ENCODE assay signal across 8 cellular contexts in the genomic region with DNA sequence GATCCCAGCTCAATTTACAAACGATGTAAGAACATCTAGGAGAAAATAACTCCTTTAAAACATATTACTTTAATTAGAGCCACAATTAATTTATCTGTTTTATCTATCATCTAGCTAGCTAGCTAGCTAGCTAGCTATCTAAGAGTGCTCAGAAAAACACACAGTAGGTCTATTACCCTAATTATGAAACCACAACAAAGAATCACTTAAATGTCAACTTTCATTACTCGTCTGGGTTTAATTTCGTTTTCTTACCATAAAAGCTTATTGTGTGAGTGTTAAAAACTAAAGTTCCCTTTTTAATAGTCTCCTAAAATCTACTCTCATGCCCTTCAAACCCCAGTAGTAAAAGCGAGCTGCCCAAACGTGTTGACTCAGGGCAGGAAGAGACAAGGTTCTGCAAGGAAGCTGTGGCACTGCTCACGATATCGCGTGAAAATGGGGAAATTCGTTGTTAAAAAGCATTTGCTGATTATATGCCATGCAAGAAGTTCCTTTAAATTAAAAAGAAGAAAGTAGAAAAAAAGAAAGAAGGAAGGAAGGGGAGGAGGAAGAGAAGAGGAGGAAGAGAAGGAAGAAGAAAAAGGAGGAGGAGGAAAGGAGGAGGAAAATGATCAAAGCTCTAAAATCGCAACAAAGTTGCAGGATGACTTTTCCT. TPM values are rescaled to one million over a fixed set of nuclear protein-coding genes. Genes with fewer than 3 reads are reported as not detected.
A peak's percentile ranks its signal among the peaks of the same experiment; 100 is the strongest.
DNase-seq lines count a peak whose midpoint lies in the region; ATAC-seq and TF ChIP-seq lines count a peak whose summit lies in the region.

No MANE protein-coding gene starts in this region.

- H3F3A ChIP-seq in SK-N-SH (replicated peaks; ENCODE audit: insufficient read depth) = no peaks in the 10 kb centered on the region

- H3K27ac ChIP-seq in BLaER1 treated with 17β-estradiol and CSF1 and Interleukin-3, amounts not matched to agents 10 nM and 100 nM = peak overlapping the region; percentile 62 to 98 (median 97); a peak in 21 of 22 replicates
- peak overlapping the region; percentile 93; the same call in 1 of the 2 replicates for H3K27ac ChIP-seq in HEK293 (ENCODE audit: extremely low read depth, low read depth, low read length)
- H3K27ac ChIP-seq in SK-N-SH (ENCODE audit: low read depth in 2 of 2, low read length in 1 of 2) = no peak overlapping the region
- H3K27ac ChIP-seq in lung (ENCODE audit: low read depth in 1 of 2, low read length in 1 of 2) = peak overlapping the region in 1 of 2 donors; percentile 84
- H3K27ac ChIP-seq in thoracic aorta = peak overlapping the region in 1 of 2 donors; percentile 49

- TF ChIP-seq POLR2A in GM18505 (IDR thresholded peaks at IDR 0.05; ENCODE audit: borderline replicate concordance, extremely low read depth, insufficient read depth, insufficient read length) = no peak

- CTCF ChIA-PET in HEK293 (lab: Yijun Ruan, JAX) (interaction anchor here (0.9 to 1.6 kb wide), 4 partner anchors 15 to 196 kb away, joined by 3 to 4 read pairs (median 3); no protein-coding TSS in a partner anchor), SK-N-SH (lab: Yijun Ruan, JAX) (interaction anchor here (0.7 to 1.9 kb wide), 2 partner anchors 125 to 224 kb away, joined by 3 to 6 read pairs; no protein-coding TSS in a partner anchor)

- DNase-seq in SK-N-SH (no peak), lung (ENCODE audit: low spot score) (no peak), thoracic aorta (ENCODE audit: low spot score) (no peak)
- no peak for DNase-seq in central memory CD8-positive, alpha-beta T cell (ENCODE audit: low spot score in 2 of 2)

- peaks cover 84 to 97% (median 94%) of the 10 kb centered on the region in 11 experiments for H3K27me3 ChIP-seq in BLaER1 treated with 17β-estradiol and CSF1 and Interleukin-3, amounts not matched to agents 10 nM and 100 nM
- H3K27me3 ChIP-seq in SK-N-SH (ENCODE audit: insufficient read depth) (peaks cover 35% of the 10 kb centered on the region), lung (ENCODE audit: control insufficient read depth, insufficient read depth) (no peaks in the 10 kb centered on the region), thoracic aorta (replicated peaks; ENCODE audit: insufficient read depth) (no peaks in the 10 kb centered on the region)

- POLR2A ChIA-PET in HEK293 (lab: Yijun Ruan, JAX) (no interaction called here), SK-N-SH (lab: Yijun Ruan, JAX) (interaction anchor here (0.6 kb wide), 1 partner anchor 180 kb away, joined by 3 read pairs; no protein-coding TSS in a partner anchor)

- no peak for TF ChIP-seq CTCF in HEK293 (tag by site-specific recombination; IDR thresholded peaks at IDR 0.05)
- no peak for TF ChIP-seq CTCF in SK-N-SH (IDR thresholded peaks at IDR 0.05)
- TF ChIP-seq CTCF in lung (IDR thresholded peaks at IDR 0.05; ENCODE audit: control extremely low read depth, extremely low read depth) = no peak
- TF ChIP-seq CTCF in thoracic aorta (IDR thresholded peaks at IDR 0.05) = no peak

- H3K4me2 ChIP-seq in BLaER1 treated with 17β-estradiol and CSF1 and Interleukin-3, amounts not matched to agents 10 nM and 100 nM = peak overlapping the region; percentile 69 to 85 (median 78); a peak in 21 of 22 replicates
- peak overlapping the region; percentile 60 for H3K4me2 ChIP-seq in SK-N-SH

- H3K9me2 ChIP-seq in SK-N-SH = no peaks in the 10 kb centered on the region

- no peaks in the 10 kb centered on the region for H3K9me3 Mint-ChIP-seq in central memory CD8-positive, alpha-beta T cell

- no peaks in the 10 kb centered on the region for H3K27me3 Mint-ChIP-seq in central memory CD8-positive, alpha-beta T cell

- H3K9ac ChIP-seq in BLaER1 treated with 17β-estradiol and CSF1 and Interleukin-3, amounts not matched to agents 10 nM and 100 nM = peak overlapping the region; percentile 79 to 99 (median 96)
- H3K9ac ChIP-seq in SK-N-SH = 0 out of 2 replicates have a peak overlapping the region, but pooled peaks have one; percentile 2

- no peaks in the 10 kb centered on the region for H3K79me2 ChIP-seq in SK-N-SH (ENCODE audit: insufficient read depth)

- H3K36me3 ChIP-seq in BLaER1 treated with 17β-estradiol and CSF1 and Interleukin-3, amounts not matched to agents 10 nM and 100 nM = no peaks in the 10 kb centered on the region; a peak in 3 of 22 replicates
- H3K36me3 ChIP-seq in HEK293 (ENCODE audit: control insufficient read depth in 2 of 2, insufficient read depth in 1 of 2, low read length in 2 of 2) = no peaks in the 10 kb centered on the region
- H3K36me3 ChIP-seq in SK-N-SH (replicated peaks in 1 of 2; ENCODE audit: control insufficient read depth in 1 of 2, insufficient read depth in 2 of 2, low read length in 1 of 2) = no peaks in the 10 kb centered on the region
- no peaks in the 10 kb centered on the region for H3K36me3 ChIP-seq in lung (ENCODE audit: control insufficient read depth in 2 of 2, insufficient read depth in 2 of 2, low read length in 2 of 2)
- H3K36me3 ChIP-seq in thoracic aorta = no peaks in the 10 kb centered on the region

- H4K20me1 ChIP-seq in BLaER1 treated with 17β-estradiol and CSF1 and Interleukin-3, amounts not matched to agents 10 nM and 100 nM = no peaks in the 10 kb centered on the region; a peak in 1 of 22 replicates
- H4K20me1 ChIP-seq in SK-N-SH (ENCODE audit: insufficient read depth) = no peaks in the 10 kb centered on the region

- peak overlapping the region; percentile 61 to 76 (median 71) for H3K4me3 ChIP-seq in BLaER1 treated with 17β-estradiol and CSF1 and Interleukin-3, amounts not matched to agents 10 nM and 100 nM
- H3K4me3 ChIP-seq in HEK293 (ENCODE audit: low read depth, low read length) (peak overlapping the region; percentile 44), SK-N-SH (ENCODE audit: low read depth in 2 of 2, low read length in 1 of 2) (peak overlapping the region; percentile 51 to 58), lung (peak overlapping the region; percentile 30), thoracic aorta (peak overlapping the region; percentile 79)

- H2AFZ ChIP-seq in SK-N-SH (ENCODE audit: low read depth) = peak overlapping the region; percentile 71

- no peak for TF ChIP-seq RAD21 in SK-N-SH (IDR thresholded peaks at IDR 0.05; ENCODE audit: low read length)

- peak overlapping the region; percentile 93 for H3K27ac Mint-ChIP-seq in central memory CD8-positive, alpha-beta T cell (ENCODE audit: low read depth)

- peak overlapping the region; percentile 98 for H3K4me3 Mint-ChIP-seq in central memory CD8-positive, alpha-beta T cell

- H3K4me1 ChIP-seq in BLaER1 treated with 17β-estradiol and CSF1 and Interleukin-3, amounts not matched to agents 10 nM and 100 nM = peaks cover 38 to 58% (median 51%) of the 10 kb centered on the region in 10 experiments
- peaks cover 9% of the 10 kb centered on the region for H3K4me1 ChIP-seq in HEK293 (ENCODE audit: control insufficient read depth, insufficient read depth, low read length)
- no peaks in the 10 kb centered on the region; a peak in 2 of 4 replicates for H3K4me1 ChIP-seq in SK-N-SH (ENCODE audit: control insufficient read depth in 1 of 2, insufficient read depth in 2 of 2, low read depth in 1 of 2, low read length in 1 of 2)
- no peaks in the 10 kb centered on the region for H3K4me1 ChIP-seq in lung (ENCODE audit: control insufficient read depth in 2 of 2, insufficient read depth in 2 of 2, low read length in 2 of 2)
- peaks cover 0 to 5% of the 10 kb centered on the region in 2 donors for H3K4me1 ChIP-seq in thoracic aorta (ENCODE audit: control insufficient read depth in 1 of 2, low read depth in 2 of 2)

- peaks cover 38% of the 10 kb centered on the region for H3K4me1 Mint-ChIP-seq in central memory CD8-positive, alpha-beta T cell

- 39% methylated on average over 10 of the region's 10 CpGs for WGBS in SK-N-SH (ENCODE audit: low lambda C conversion rate)
- 4 to 30% methylated on average over 10 of the region's 10 CpGs for WGBS in lung, 2 donors

- no peak for TF ChIP-seq EP300 in SK-N-SH (IDR thresholded peaks at IDR 0.05; ENCODE audit: borderline replicate concordance in 1 of 2, low read depth in 1 of 2, low read length in 1 of 2)

- peaks cover 0 to 19% (median 0%) of the 10 kb centered on the region in 11 experiments; a peak in 7 of 22 replicates for H3K9me3 ChIP-seq in BLaER1 treated with 17β-estradiol and CSF1 and Interleukin-3, amounts not matched to agents 10 nM and 100 nM (replicated peaks in 1 of 11)
- H3K9me3 ChIP-seq in HEK293 (ENCODE audit: control insufficient read depth, insufficient read depth, low read depth, low read length) (no peaks in the 10 kb centered on the region), SK-N-SH (no peaks in the 10 kb centered on the region), lung (ENCODE audit: control insufficient read depth in 2 of 2, insufficient read depth in 1 of 2, low read length in 1 of 2) (no peaks in the 10 kb centered on the region), thoracic aorta (no peaks in the 10 kb centered on the region)

- H3K36me3 Mint-ChIP-seq in central memory CD8-positive, alpha-beta T cell (ENCODE audit: insufficient read depth) = peaks cover 11% of the 10 kb centered on the region

- peak; percentile 40 for ATAC-seq in central memory CD8-positive, alpha-beta T cell (replicated peaks; ENCODE audit: extremely low read depth, poor library complexity, severe bottlenecking)
- ATAC-seq in lung (ENCODE audit: insufficient read depth, low FRiP score) (no peak), thoracic aorta (ENCODE audit: insufficient number of reproducible peaks, low FRiP score, low read depth) (no peak), GM18505 (IDR thresholded peaks at IDR 0.05; ENCODE audit: unreplicated experiment) (no peak), HG03039 (IDR thresholded peaks at IDR 0.05; ENCODE audit: unreplicated experiment) (no peak)

TF ChIP-seq in HEK293, 187 proteins besides CTCF, POLR2A, EP300 and RAD21 (continues in another document):
- TF ChIP-seq ZNF132 (tag by site-specific recombination; IDR thresholded peaks at IDR 0.05; ENCODE audit: borderline replicate concordance) (no peak), ZNF335 (tag by site-specific recombination; conservative IDR thresholded peaks at IDR 0.05) (peak; percentile 80), PRDM1 (tag by site-specific recombination; IDR thresholded peaks at IDR 0.05) (peak; percentile 81), ZNF266 (tag by site-specific recombination; IDR thresholded peaks at IDR 0.05; ENCODE audit: low read depth) (no peak)

TF ChIP-seq in SK-N-SH, 30 proteins besides CTCF, POLR2A, EP300 and RAD21 (continues in another document):
- TF ChIP-seq GABPA (IDR thresholded peaks at IDR 0.05; ENCODE audit: low read depth) = no peak
- TF ChIP-seq RFX5 (IDR thresholded peaks at IDR 0.05; ENCODE audit: low read length) = no peak

RNA-seq across cellular contexts. Expression of gene MBNL3, which starts 0.6 kb away (rescaled TPM):
- polyA plus RNA-seq in SK-N-SH (2012; rRNA removed) (0.21 and 0.23 TPM in 2 replicates), lung (1 to 10 TPM; 2.1 to 3.4 TPM)
- polyA plus RNA-seq in SK-N-SH (2012; cell fraction: cytosol; rRNA removed) = 0.24 and 0.38 TPM in 2 replicates
- polyA plus RNA-seq in SK-N-SH (2012; cell fraction: nucleus; rRNA removed) = 0.33 and 0.40 TPM in 2 replicates
- total RNA-seq in lung (10 to 100 TPM; 18.8 to 27.2 TPM), thoracic aorta (1 to 10 TPM; 3.5 to 8.1 TPM)

Comparison
In these comparisons a context has a peak if more than half of its experiments do, and no peak if none do; other contexts are left out.
1. H3K27ac ChIP-seq: peak in BLaER1 treated with 17β-estradiol and CSF1 and Interleukin-3, amounts not matched to agents 10 nM and 100 nM (11 of 11) and HEK293 (single experiment); none in SK-N-SH (0 of 2).
2. Peak in every context shown above with its lines, with median percentiles within 50 percentile points of each other: H3K4me3 ChIP-seq.